Comparison of ENCODE assay signal across 1 cellular context in the genomic region with DNA sequence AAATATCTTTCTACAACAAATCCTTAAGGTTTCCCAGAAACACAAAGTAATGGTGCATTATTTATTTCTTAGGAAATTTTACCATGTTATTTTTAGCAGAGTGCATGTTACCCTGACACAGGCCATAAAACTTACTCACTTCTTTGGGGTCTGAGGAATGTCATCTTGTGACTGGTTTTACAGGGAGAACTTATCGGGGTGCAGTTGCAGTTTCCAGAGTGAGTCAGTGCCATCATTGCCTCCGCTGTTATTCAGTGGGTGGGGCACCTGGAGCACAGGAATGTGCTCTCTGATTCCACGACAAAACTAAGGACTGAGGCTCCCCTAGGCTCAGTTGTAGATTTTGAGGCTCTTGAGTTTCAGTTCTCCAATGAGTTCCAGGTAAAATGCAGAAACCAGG.
TF ChIP-seq lines count a peak whose summit lies in the region.

No MANE protein-coding gene starts in this region.

TF ChIP-seq in IMR-90, 13 proteins besides CTCF, POLR2A, EP300 and RAD21:
- TF ChIP-seq, protein P1, sequence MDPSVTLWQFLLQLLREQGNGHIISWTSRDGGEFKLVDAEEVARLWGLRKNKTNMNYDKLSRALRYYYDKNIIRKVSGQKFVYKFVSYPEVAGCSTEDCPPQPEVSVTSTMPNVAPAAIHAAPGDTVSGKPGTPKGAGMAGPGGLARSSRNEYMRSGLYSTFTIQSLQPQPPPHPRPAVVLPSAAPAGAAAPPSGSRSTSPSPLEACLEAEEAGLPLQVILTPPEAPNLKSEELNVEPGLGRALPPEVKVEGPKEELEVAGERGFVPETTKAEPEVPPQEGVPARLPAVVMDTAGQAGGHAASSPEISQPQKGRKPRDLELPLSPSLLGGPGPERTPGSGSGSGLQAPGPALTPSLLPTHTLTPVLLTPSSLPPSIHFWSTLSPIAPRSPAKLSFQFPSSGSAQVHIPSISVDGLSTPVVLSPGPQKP (IDR thresholded peaks at IDR 0.05; ENCODE audit: borderline replicate concordance, low read depth, low read length), result no peak
- TF ChIP-seq MAFK (IDR thresholded peaks at IDR 0.05; ENCODE audit: low read depth, low read length), result no peak
- no peak for TF ChIP-seq RCOR1 (IDR thresholded peaks at IDR 0.05; ENCODE audit: insufficient replicate concordance, low read length)
- no peak for TF ChIP-seq CEBPB (IDR thresholded peaks at IDR 0.05; ENCODE audit: low read depth, low read length)
- TF ChIP-seq, protein P2, sequence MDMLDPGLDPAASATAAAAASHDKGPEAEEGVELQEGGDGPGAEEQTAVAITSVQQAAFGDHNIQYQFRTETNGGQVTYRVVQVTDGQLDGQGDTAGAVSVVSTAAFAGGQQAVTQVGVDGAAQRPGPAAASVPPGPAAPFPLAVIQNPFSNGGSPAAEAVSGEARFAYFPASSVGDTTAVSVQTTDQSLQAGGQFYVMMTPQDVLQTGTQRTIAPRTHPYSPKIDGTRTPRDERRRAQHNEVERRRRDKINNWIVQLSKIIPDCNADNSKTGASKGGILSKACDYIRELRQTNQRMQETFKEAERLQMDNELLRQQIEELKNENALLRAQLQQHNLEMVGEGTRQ (IDR thresholded peaks at IDR 0.05; ENCODE audit: low read depth, low read length), result no peak
- no peak for TF ChIP-seq CHD1 (IDR thresholded peaks at IDR 0.05; ENCODE audit: low read depth, low read length)
